Comparison of ENCODE assay signal across 14 cellular contexts in the genomic region with DNA sequence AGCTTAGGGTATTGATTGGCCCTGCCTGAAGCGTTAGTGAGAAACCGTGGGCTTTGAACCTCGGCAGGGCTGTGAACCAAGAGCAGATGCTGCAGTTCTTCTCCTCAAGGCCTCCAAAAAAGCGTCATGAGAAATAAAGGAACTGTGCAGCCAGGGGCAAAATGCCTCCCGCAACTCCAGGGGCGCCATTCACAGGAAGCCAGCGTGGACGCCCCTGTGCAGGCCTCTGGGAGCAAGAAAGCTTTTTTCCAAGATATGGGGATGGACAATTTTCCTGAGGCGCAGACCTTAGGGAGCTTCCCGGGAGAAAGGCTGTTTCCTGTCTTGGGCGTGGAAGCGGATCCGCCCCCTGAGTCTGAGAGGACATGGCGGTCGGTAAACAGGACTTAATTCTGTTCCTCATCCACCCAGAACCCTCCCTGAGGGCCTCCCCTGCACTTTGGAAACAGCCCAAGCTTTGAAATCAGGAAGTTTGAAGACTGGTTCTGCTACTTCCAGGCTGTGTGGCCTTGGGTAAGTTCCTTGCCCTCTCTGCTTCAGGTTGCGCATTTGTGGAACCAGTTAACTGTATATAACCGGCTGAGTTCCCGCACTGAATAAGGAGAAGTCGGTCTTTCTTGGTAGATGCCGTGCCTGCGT. TPM values are rescaled to one million over a fixed set of nuclear protein-coding genes. Genes with fewer than 3 reads are reported as not detected.
A peak's percentile ranks its signal among the peaks of the same experiment; 100 is the strongest.
DNase-seq lines count a peak whose midpoint lies in the region; ATAC-seq, FAIRE-seq and TF ChIP-seq lines count a peak whose summit lies in the region.
"Had no signal": no experiment of that assay in that cellular context is flagged by ENCODE, and none has a peak within 500 bp of the region (broad histone marks: within the 10 kb centered on the region; RNA-seq: fewer than 3 reads in every experiment).

No MANE protein-coding gene starts in this region.

- no peak for FAIRE-seq in HepG2 (lab: Jason Lieb, UNC)

- CTCF ChIA-PET in HepG2 (lab: Yijun Ruan, JAX; ENCODE audit: low intra/inter-chr PET ratio, low total read pairs), result no interaction called here

- H3K27ac ChIP-seq in HepG2 (ENCODE audit: extremely low read length, insufficient read depth, low read length), result no peak overlapping the region
- no peak overlapping the region for H3K27ac ChIP-seq in testis

- H3K4me1 Mint-ChIP-seq in HFFc6 (ENCODE audit: low read depth), result peaks cover 28% of the 10 kb centered on the region
- H3K4me1 Mint-ChIP-seq in natural killer cell treated with Interleukin-12 subunit alpha and Interleukin-12 subunit beta and Interleukin-15 and Interleukin-18, amount 100 ng/mL, for 72 hours (ENCODE audit: low read depth in 2 of 2), result no peaks in the 10 kb centered on the region
- H3K4me1 Mint-ChIP-seq: CD8-positive, alpha-beta memory T cell; stimulated activated naive CD8-positive, alpha-beta T cell treated with anti-CD3 and anti-CD28 coated beads, Interleukin-15, amount 100 ng/mL, for 72 hours had no signal

- no peak overlapping the region for H3K4me3 Mint-ChIP-seq in HFFc6
- no peak overlapping the region for H3K4me3 Mint-ChIP-seq in natural killer cell treated with Interleukin-12 subunit alpha and Interleukin-12 subunit beta and Interleukin-15 and Interleukin-18, amount 100 ng/mL, for 72 hours
- H3K4me3 Mint-ChIP-seq: activated naive CD8-positive, alpha-beta T cell; CD8-positive, alpha-beta memory T cell; stimulated activated naive CD8-positive, alpha-beta T cell treated with anti-CD3 and anti-CD28 coated beads, Interleukin-15, amount 100 ng/mL, for 72 hours had no signal

- intact Hi-C loops in HepG2 (cut with micrococcal nuclease; ENCODE audit: unreplicated experiment) (no loop called here), testis (cut with DNase I; ENCODE audit: low total_unique reads) (no loop called here)

- DNase-seq in HFFc6 (no peak), T1000 (lab: John Stamatoyannopoulos, UW) (peak; percentile 1), HepG2 (ENCODE audit: low spot score) (no peak), testis (no peak), KBM-7 (no peak), NCI-H2107 treated with DMSO at 0.1 percent for 48 hours (lab: John Stamatoyannopoulos, UW; ENCODE audit: unreplicated experiment) (no peak)
- no peak for DNase-seq in natural killer cell treated with Interleukin-12 subunit alpha and Interleukin-12 subunit beta and Interleukin-15 and Interleukin-18, amount 100 ng/mL, for 72 hours (ENCODE audit: low spot score)
- DNase-seq: CD8-positive, alpha-beta memory T cell; NCI-H1105 treated with DMSO at 0.1 percent for 48 hours; NCI-H510A treated with DMSO at 0.1 percent for 48 hours; retina; SHP77 treated with DMSO at 0.1 percent for 48 hours; stimulated activated naive CD8-positive, alpha-beta T cell treated with anti-CD3 and anti-CD28 coated beads, Interleukin-15, amount 100 ng/mL, for 72 hours had no signal

- H3K79me2 ChIP-seq in HepG2 (ENCODE audit: insufficient read depth, low read length), result no peaks in the 10 kb centered on the region

- no peaks in the 10 kb centered on the region for H3K36me3 Mint-ChIP-seq in HFFc6 (ENCODE audit: low read depth)
- no peaks in the 10 kb centered on the region for H3K36me3 Mint-ChIP-seq in natural killer cell treated with Interleukin-12 subunit alpha and Interleukin-12 subunit beta and Interleukin-15 and Interleukin-18, amount 100 ng/mL, for 72 hours
- H3K36me3 Mint-ChIP-seq: activated naive CD8-positive, alpha-beta T cell; CD8-positive, alpha-beta memory T cell had no signal

- no peak overlapping the region for H3K4me2 ChIP-seq in HepG2 (ENCODE audit: low read depth, low read length)

- no TSS peak for BruUV-seq in HepG2 (replicated peaks; lab: Mats Ljungman, UMichigan)

- in situ Hi-C loops in HepG2 (cut with HindIII; ENCODE audit: extremely low pct_ligation_motif_present, low pct_unique_long_range_greater_than_20kb) (no loop called here), KBM-7 (cut with MboI; ENCODE audit: low pct_unique_long_range_greater_than_20kb, low sequenced_read_pairs) (no loop called here)

- H4K20me1 ChIP-seq in HepG2 (ENCODE audit: insufficient read depth, low read length), result no peaks in the 10 kb centered on the region

- H3K9me3 ChIP-seq in HepG2 (ENCODE audit: low read length), result no peaks in the 10 kb centered on the region
- H3K9me3 ChIP-seq in testis, result no peaks in the 10 kb centered on the region

- TF ChIP-seq RAD21 in HepG2 (CRISPR knock-in tag; IDR thresholded peaks at IDR 0.05), result no peak

- 74% methylated on average over 20 of the region's 21 CpGs for WGBS in HepG2 (ENCODE audit: low lambda C conversion rate)
- WGBS in testis, 2 donors, result 57 to 71% methylated on average over 14 to 21 of the region's 21 CpGs

- no peak for TF ChIP-seq EP300 in HepG2 (IDR thresholded peaks at IDR 0.05; ENCODE audit: low read depth in 2 of 2, low read length in 2 of 2)
- no peak for TF ChIP-seq EP300 in HepG2 (CRISPR knock-in tag; IDR thresholded peaks at IDR 0.05; ENCODE audit: borderline replicate concordance)

- H2AFZ ChIP-seq in HepG2 (ENCODE audit: low read length), result no peak overlapping the region

- peaks cover 2% of the 10 kb centered on the region for H3K27me3 Mint-ChIP-seq in HFFc6 (ENCODE audit: insufficient read depth)
- H3K27me3 Mint-ChIP-seq in natural killer cell treated with Interleukin-12 subunit alpha and Interleukin-12 subunit beta and Interleukin-15 and Interleukin-18, amount 100 ng/mL, for 72 hours, result peaks cover 5 to 6% of the 10 kb centered on the region in 2 donors
- H3K27me3 Mint-ChIP-seq: activated naive CD8-positive, alpha-beta T cell; CD8-positive, alpha-beta memory T cell; stimulated activated naive CD8-positive, alpha-beta T cell treated with anti-CD3 and anti-CD28 coated beads, Interleukin-15, amount 100 ng/mL, for 72 hours had no signal

- H3K36me3 ChIP-seq in HepG2 (replicated peaks in 1 of 2; ENCODE audit: control insufficient read depth in 1 of 2, insufficient read depth in 2 of 2, low read length in 2 of 2) (no peaks in the 10 kb centered on the region), testis (ENCODE audit: low read depth, missing control alignments) (no peaks in the 10 kb centered on the region)

- H3K4me3 ChIP-seq in HepG2 (replicated peaks in 1 of 3; ENCODE audit: insufficient read depth in 1 of 3, low read depth in 2 of 3, low read length in 3 of 3) (no peak overlapping the region), testis (peak overlapping the region; percentile 1 to 3)

- no peak overlapping the region for H3K9ac ChIP-seq in HepG2 (ENCODE audit: insufficient read depth, low read depth, low read length)

- no peak for ATAC-seq in HepG2
- ATAC-seq in natural killer cell treated with Interleukin-12 subunit alpha and Interleukin-12 subunit beta and Interleukin-15 and Interleukin-18, amount 100 ng/mL, for 72 hours, result no peak
- ATAC-seq: stimulated activated naive CD8-positive, alpha-beta T cell treated with anti-CD3 and anti-CD28 coated beads, Interleukin-15, amount 100 ng/mL, for 72 hours had no signal

- H3K9me3 Mint-ChIP-seq in HFFc6, result no peaks in the 10 kb centered on the region
- H3K9me3 Mint-ChIP-seq in natural killer cell treated with Interleukin-12 subunit alpha and Interleukin-12 subunit beta and Interleukin-15 and Interleukin-18, amount 100 ng/mL, for 72 hours, result no peaks in the 10 kb centered on the region
- H3K9me3 Mint-ChIP-seq: CD8-positive, alpha-beta memory T cell; stimulated activated naive CD8-positive, alpha-beta T cell treated with anti-CD3 and anti-CD28 coated beads, Interleukin-15, amount 100 ng/mL, for 72 hours had no signal

- 0 out of 5 replicates have a peak, but pooled peaks cover 0 to 4% of the 10 kb centered on the region in 2 experiments for H3K27me3 ChIP-seq in HepG2 (ENCODE audit: control insufficient read depth in 1 of 2, insufficient read depth in 2 of 2, low read length in 2 of 2)
- no peaks in the 10 kb centered on the region for H3K27me3 ChIP-seq in testis

- H3K4me1 ChIP-seq in HepG2 (ENCODE audit: insufficient read depth, low read length), result peaks cover 53% of the 10 kb centered on the region
- H3K4me1 ChIP-seq in testis, result no peaks in the 10 kb centered on the region

- no peak for TF ChIP-seq POLR2A in HepG2 (IDR thresholded peaks at IDR 0.05; ENCODE audit: insufficient read depth in 1 of 2, low read depth in 2 of 2, low read length in 2 of 2)
- TF ChIP-seq POLR2A in testis (IDR thresholded peaks at IDR 0.05), result no peak

- POLR2A ChIA-PET in HepG2 (lab: Yijun Ruan, JAX), result interaction anchor here (0.6 kb wide), 1 partner anchor 36 kb away, joined by 3 read pairs; no protein-coding TSS in a partner anchor

- TF ChIP-seq CTCF in HFFc6 (IDR thresholded peaks at IDR 0.05) (no peak), HepG2 (CRISPR knock-in tag; IDR thresholded peaks at IDR 0.05) (no peak), testis (IDR thresholded peaks at IDR 0.05) (no peak)

- peak overlapping the region; percentile 94 for H3K27ac Mint-ChIP-seq in HFFc6
- no peak overlapping the region for H3K27ac Mint-ChIP-seq in natural killer cell treated with Interleukin-12 subunit alpha and Interleukin-12 subunit beta and Interleukin-15 and Interleukin-18, amount 100 ng/mL, for 72 hours
- H3K27ac Mint-ChIP-seq: activated naive CD8-positive, alpha-beta T cell; stimulated activated naive CD8-positive, alpha-beta T cell treated with anti-CD3 and anti-CD28 coated beads, Interleukin-15, amount 100 ng/mL, for 72 hours had no signal

RNA-seq across cellular contexts. Expression of a gene that starts 29.6 kb away (rescaled TPM):
- 1 to 10 TPM; 6.2 to 9.3 (median 8.5) TPM for total RNA-seq in HFFc6 (2021; fragmentation: NEBNext Ultra II Directional; extraction: Animal tissue kit (Norgen Biotek cat#: 25700))
- total RNA-seq in HepG2 (2016; rRNA removed; fragmentation: Illumina TruSeq; extraction: Trizol) (25.8 and 32.4 TPM in 2 replicates), testis (10 to 100 TPM; 12.0 to 15.8 TPM)
- total RNA-seq in HepG2 (2016; cell fraction: cytosol; rRNA removed; fragmentation: Illumina TruSeq; extraction: Trizol; ENCODE audit: low read depth), result 7.2 and 8.8 TPM in 2 replicates
- total RNA-seq in HepG2 (2016; cell fraction: insoluble cytoplasmic fraction; rRNA removed; fragmentation: Illumina TruSeq; extraction: Trizol), result 24.2 and 25.8 TPM in 2 replicates
- 31.6 and 31.8 TPM in 2 replicates for total RNA-seq in HepG2 (2016; cell fraction: membrane; rRNA removed; fragmentation: Illumina TruSeq; extraction: Trizol)
- 23.4 and 24.3 TPM in 2 replicates for total RNA-seq in HepG2 (2016; cell fraction: nucleus; rRNA removed; fragmentation: Illumina TruSeq; extraction: Trizol)
- polyA plus RNA-seq in HepG2 (2011; rRNA removed) (14.7 and 15.5 TPM in 2 replicates), testis (ENCODE audit: insufficient read depth, low read depth, low replicate concordance) (6.2 TPM)
- 11.3 and 13.8 TPM in 2 replicates for polyA plus RNA-seq in HepG2 (2011; cell fraction: cytosol; rRNA removed)
- 13.3 and 13.6 TPM in 2 replicates for polyA plus RNA-seq in HepG2 (2011; cell fraction: nucleus; rRNA removed)
- polyA plus RNA-seq in HepG2 (2012), result 21.4 and 30.0 TPM in 2 replicates
- 8.1 and 10.3 TPM in 2 replicates for polyA plus RNA-seq in HepG2 (2016; cell fraction: cytosol; fragmentation: Illumina TruSeq; extraction: Trizol; ENCODE audit: low read depth)
- polyA plus RNA-seq in HepG2 (2016; cell fraction: insoluble cytoplasmic fraction; fragmentation: Illumina TruSeq; extraction: Trizol; ENCODE audit: low read depth), result 31.8 and 42.4 TPM in 2 replicates
- polyA plus RNA-seq in HepG2 (2016; cell fraction: membrane; fragmentation: Illumina TruSeq; extraction: Trizol; ENCODE audit: low read depth), result 27.2 and 29.8 TPM in 2 replicates
- polyA plus RNA-seq in HepG2 (2016; cell fraction: nucleus; fragmentation: Illumina TruSeq; extraction: Trizol; ENCODE audit: insufficient read depth, low read depth), result 28.1 and 31.7 TPM in 2 replicates
- polyA minus RNA-seq in HepG2 (2011; rRNA and poly(A)+ RNA removed; ENCODE audit: low replicate concordance), result 12.7 and 15.8 TPM in 2 replicates
- 12.3 and 13.9 TPM in 2 replicates for polyA minus RNA-seq in HepG2 (2011; cell fraction: cytosol; rRNA and poly(A)+ RNA removed)
- polyA minus RNA-seq in HepG2 (2011; cell fraction: nucleus; rRNA and poly(A)+ RNA removed), result 26.8 and 35.3 TPM in 2 replicates
- total RNA-seq in natural killer cell treated with Interleukin-12 subunit alpha and Interleukin-12 subunit beta and Interleukin-15 and Interleukin-18, amount 100 ng/mL, for 72 hours, result under 1 TPM in 1 of 2 donors, not detected in 1; 0.39 TPM

Comparison
In these comparisons a context has a peak if more than half of its experiments do, and no peak if none do; other contexts are left out.
1. H3K4me3 ChIP-seq: peak in testis (2 of 2); none in HepG2 (0 of 3).
2. RNA of a gene that starts 29.6 kb away (total RNA-seq): 7.2 to 32.4 TPM in HepG2, 12.0 to 15.8 TPM in testis and 6.2 to 9.3 TPM in HFFc6; 0.39 TPM in natural killer cell treated with Interleukin-12 subunit alpha and Interleukin-12 subunit beta and Interleukin-15 and Interleukin-18, amount 100 ng/mL, for 72 hours; every median in the first group is over 4 times any median in the second.